ENCODE assay signal across 11 cellular contexts in genomic region chr2:38190542-38191218, GRCh38.
DNase-seq lines count a peak whose midpoint lies in the region; ATAC-seq and TF ChIP-seq lines count a peak whose summit lies in the region.
"Had no signal": no experiment of that assay in that cellular context is flagged by ENCODE, and none has a peak within 500 bp of the region (broad histone marks: within the 10 kb centered on the region; RNA-seq: fewer than 3 reads in every experiment).

No MANE protein-coding gene starts in this region.

- H3K27me3 ChIP-seq in brain microvascular endothelial cell (replicated peaks) (no peaks in the 10 kb centered on the region), psoas muscle (ENCODE audit: insufficient read depth in 3 of 3, low read length in 2 of 3) (no peaks in the 10 kb centered on the region)

- no peaks in the 10 kb centered on the region for H3K9me3 ChIP-seq in psoas muscle

- 84 to 91% (median 91%) methylated on average over 3 of the region's 3 CpGs for WGBS in psoas muscle, 3 donors

- in situ Hi-C loops in brain microvascular endothelial cell (cut with HindIII; ENCODE audit: low pct_ligation_motif_present, low sequenced_read_pairs): no loop called here

- ATAC-seq in psoas muscle (no peak), HG03039 (IDR thresholded peaks at IDR 0.05; ENCODE audit: unreplicated experiment) (no peak), GM19395 (IDR thresholded peaks at IDR 0.05; ENCODE audit: unreplicated experiment) (no peak)

- intact Hi-C loops in psoas muscle (cut with DNase I): no loop called here

- H3K4me1 ChIP-seq in psoas muscle: no peaks in the 10 kb centered on the region

- peaks cover 12% of the 10 kb centered on the region; the same call in 1 of the 2 replicates for H3K27me3 Mint-ChIP-seq in HFFc6 (ENCODE audit: insufficient read depth)

- H3K27ac Mint-ChIP-seq in HFFc6: no peak overlapping the region
- H3K27ac Mint-ChIP-seq: CD4-positive, alpha-beta memory T cell had no signal

- H3K4me3 Mint-ChIP-seq in HFFc6: no peak overlapping the region
- H3K4me3 Mint-ChIP-seq: CD4-positive, alpha-beta memory T cell had no signal

- no peaks in the 10 kb centered on the region for H3K36me3 Mint-ChIP-seq in HFFc6 (ENCODE audit: low read depth)
- H3K36me3 Mint-ChIP-seq: CD4-positive, alpha-beta memory T cell had no signal

- H3K9me3 Mint-ChIP-seq in HFFc6: no peaks in the 10 kb centered on the region

- H3K27ac ChIP-seq in brain microvascular endothelial cell (no peak overlapping the region), psoas muscle (no peak overlapping the region)

- peak; percentile 35 for DNase-seq in AG08396 (ENCODE audit: low spot score)
- DNase-seq in HFFc6: peak; percentile 38
- peak; percentile 22 for DNase-seq in brain microvascular endothelial cell
- peak; percentile 74 for DNase-seq in myocyte (ENCODE audit: low read depth)
- DNase-seq in psoas muscle: no peak
- no peak for DNase-seq in SKM-1 treated with dmso at 0.1 percent for 144 hours (lab: John Stamatoyannopoulos, UW; ENCODE audit: unreplicated experiment)
- DNase-seq: CD4-positive, alpha-beta memory T cell; effector CD4-positive, alpha-beta T cell; hippocampal formation had no signal

- TF ChIP-seq CTCF in HFFc6 (IDR thresholded peaks at IDR 0.05) (no peak), brain microvascular endothelial cell (IDR thresholded peaks at IDR 0.05; ENCODE audit: low read depth, low read length, missing control alignments) (no peak), psoas muscle (IDR thresholded peaks at IDR 0.05) (no peak)

- H3K4me3 ChIP-seq in brain microvascular endothelial cell (ENCODE audit: low read depth, low read length): no peak overlapping the region
- no peak overlapping the region for H3K4me3 ChIP-seq in psoas muscle

- H3K36me3 ChIP-seq in brain microvascular endothelial cell (replicated peaks) (no peaks in the 10 kb centered on the region), psoas muscle (ENCODE audit: insufficient read depth in 1 of 2, low read depth in 1 of 2) (no peaks in the 10 kb centered on the region)

- H3K4me1 Mint-ChIP-seq in HFFc6 (ENCODE audit: low read depth): no peaks in the 10 kb centered on the region

Comparison
In these comparisons a context has a peak if more than half of its experiments do, and no peak if none do; other contexts are left out.
1. DNase-seq: peak in AG08396 (single experiment), HFFc6 (single experiment), brain microvascular endothelial cell (single experiment) and myocyte (single experiment); none in psoas muscle (0 of 2) and SKM-1 treated with dmso at 0.1 percent for 144 hours (single experiment).